In the genomic region with DNA sequence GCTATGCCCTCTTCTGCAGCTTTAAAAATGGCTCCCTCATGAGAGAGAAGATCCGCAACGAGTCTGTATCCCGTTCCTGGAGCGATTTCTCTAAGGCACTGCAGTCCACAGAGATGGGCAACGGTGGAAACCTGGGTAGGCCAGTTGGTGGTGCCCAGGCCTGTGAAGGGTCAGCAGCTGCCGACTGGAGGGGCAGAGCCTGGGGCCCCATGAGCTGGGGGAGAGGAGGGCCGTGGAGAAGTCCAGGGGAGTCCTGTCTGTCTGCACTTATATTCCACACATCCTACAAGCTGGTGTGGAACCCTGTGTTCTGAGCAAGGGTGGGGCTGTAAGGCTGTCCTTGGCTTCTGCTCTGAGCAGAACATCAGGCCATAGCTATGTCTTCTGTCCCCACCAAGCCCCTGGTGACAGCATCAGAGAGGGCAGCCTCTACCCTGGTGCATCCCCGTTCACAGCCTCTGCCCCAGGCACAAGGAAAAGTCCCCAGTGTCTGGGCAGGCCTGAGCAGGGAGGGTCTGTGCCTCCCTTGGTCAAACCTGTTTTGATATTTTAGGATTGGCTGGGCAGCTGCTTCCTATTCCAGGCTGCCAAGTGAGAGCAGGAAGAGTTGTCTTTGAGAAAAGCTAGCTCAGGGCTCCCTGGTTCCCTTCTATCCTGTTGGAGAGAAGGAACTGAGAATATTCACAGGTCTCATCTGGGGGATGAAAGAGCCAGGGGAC, we compare ENCODE assay signal across 37 cellular contexts.
"Had no signal": no experiment of that assay in that cellular context is flagged by ENCODE, and none has a peak within 500 bp of the region (broad histone marks: within the 10 kb centered on the region; RNA-seq: fewer than 3 reads in every experiment).

No MANE protein-coding gene starts in this region.

- FAIRE-seq: colon, endometrium, endothelial cell of umbilical vein had no signal

- H3K4me1 Mint-ChIP-seq: activated B cell treated with CpG ODN at 0.5 μM for 24 hours, brain had no signal

- H3K27ac ChIP-seq: adrenal gland, ascending aorta, breast epithelium, esophagus muscularis mucosa, gastroesophageal sphincter, heart right ventricle, WERI-Rb-1 had no signal

- H3K27me3 Mint-ChIP-seq: activated B cell treated with CpG ODN at 0.5 μM for 24 hours; activated CD8-positive, alpha-beta memory T cell treated with anti-CD3 and anti-CD28 coated beads, Interleukin-2, amount 10 ng/mL, durations not matched to agents 7 days and 5 days; activated naive CD4-positive, alpha-beta T cell treated with anti-CD3 and anti-CD28 coated beads, Interleukin-2, amount 50 U/mL, for 24 hours; activated naive CD8-positive, alpha-beta T cell treated with anti-CD3 and anti-CD28 coated beads for 36 hours; central memory CD8-positive, alpha-beta T cell; T-cell had no signal

- H3K4me3 ChIP-seq: adrenal gland, ascending aorta, breast epithelium, esophagus muscularis mucosa, gastroesophageal sphincter, heart right ventricle had no signal

- H3K27me3 ChIP-seq: adrenal gland, ascending aorta, breast epithelium, esophagus muscularis mucosa, gastroesophageal sphincter, heart right ventricle had no signal

- H3K36me3 ChIP-seq: breast epithelium had no signal

- H3K27ac Mint-ChIP-seq: activated B cell treated with CpG ODN at 0.5 μM for 24 hours; activated CD8-positive, alpha-beta memory T cell treated with anti-CD3 and anti-CD28 coated beads, Interleukin-2, amount 10 ng/mL, durations not matched to agents 7 days and 5 days; activated CD8-positive, alpha-beta T cell treated with anti-CD3 and anti-CD28 coated beads, Interleukin-2, amount 10 ng/mL, durations not matched to agents 7 days and 5 days; activated naive CD4-positive, alpha-beta T cell treated with anti-CD3 and anti-CD28 coated beads for 36 hours; activated naive CD4-positive, alpha-beta T cell treated with anti-CD3 and anti-CD28 coated beads, Interleukin-2, amount 50 U/mL, for 24 hours; activated naive CD8-positive, alpha-beta T cell treated with anti-CD3 and anti-CD28 coated beads for 36 hours; activated naive CD8-positive, alpha-beta T cell treated with anti-CD3 and anti-CD28 coated beads, Interleukin-2, amount 50 U/mL, for 24 hours; activated T-helper 1 cell treated with anti-CD3 and anti-CD28 coated beads, Interleukin-12 subunit alpha, Interleukin-12 subunit beta, Interleukin-2, Interleukin-4 antibody, amounts not matched to agents 30 ng/mL and 10 ng/mL and 1 ng/mL, durations not matched to agents 14 hours and 24 hours and 36 hours; activated T-helper 2 cell treated with anti-CD3 and anti-CD28 coated beads, Interferon-gamma antibody, Interleukin-2, Interleukin-4, amounts not matched to agents 10 μg/mL and 5 μg/mL and 100 μg/mL, durations not matched to agents 14 hours and 24 hours and 36 hours; brain; T-cell; T-helper 1 cell treated with Interleukin-12 subunit alpha and Interleukin-12 subunit beta and Interleukin-4 antibody, amounts not matched to agents 30 μg/mL and 1 μg/mL, for 36 hours; T-helper 2 cell treated with Interferon-gamma antibody and Interleukin-4, amounts not matched to agents 5 μg/mL and 100 μg/mL, for 36 hours had no signal

- H3K4me3 Mint-ChIP-seq: activated B cell treated with CpG ODN at 0.5 μM for 24 hours; activated CD8-positive, alpha-beta memory T cell treated with anti-CD3 and anti-CD28 coated beads, Interleukin-2, amount 10 ng/mL, durations not matched to agents 7 days and 5 days; activated CD8-positive, alpha-beta T cell treated with anti-CD3 and anti-CD28 coated beads, Interleukin-2, amount 10 ng/mL, durations not matched to agents 7 days and 5 days; activated naive CD4-positive, alpha-beta T cell treated with anti-CD3 and anti-CD28 coated beads for 36 hours; activated naive CD4-positive, alpha-beta T cell treated with anti-CD3 and anti-CD28 coated beads, Interleukin-2, amount 50 U/mL, for 24 hours; activated naive CD8-positive, alpha-beta T cell treated with anti-CD3 and anti-CD28 coated beads for 36 hours; activated naive CD8-positive, alpha-beta T cell treated with anti-CD3 and anti-CD28 coated beads, Interleukin-2, amount 50 U/mL, for 24 hours; activated T-helper 1 cell treated with anti-CD3 and anti-CD28 coated beads, Interleukin-12 subunit alpha, Interleukin-12 subunit beta, Interleukin-2, Interleukin-4 antibody, amounts not matched to agents 30 ng/mL and 10 ng/mL and 1 ng/mL, durations not matched to agents 14 hours and 24 hours and 36 hours; brain; central memory CD8-positive, alpha-beta T cell; T-helper 1 cell treated with Interleukin-12 subunit alpha and Interleukin-12 subunit beta and Interleukin-4 antibody, amounts not matched to agents 30 μg/mL and 1 μg/mL, for 36 hours; T-helper 2 cell treated with Interferon-gamma antibody and Interleukin-4, amounts not matched to agents 5 μg/mL and 100 μg/mL, for 36 hours had no signal

- ATAC-seq: activated CD4-positive, CD25-positive, alpha-beta regulatory T cell treated with anti-CD3 and anti-CD28 coated beads, Interleukin-2, amount 50 U/mL, for 24 hours; activated CD8-positive, alpha-beta memory T cell treated with anti-CD3 and anti-CD28 coated beads, Interleukin-2, amount 10 ng/mL, durations not matched to agents 7 days and 5 days; activated CD8-positive, alpha-beta T cell treated with anti-CD3 and anti-CD28 coated beads, Interleukin-2, amount 10 ng/mL, durations not matched to agents 7 days and 5 days; activated naive CD8-positive, alpha-beta T cell treated with anti-CD3 and anti-CD28 coated beads, Interleukin-2, amount 50 U/mL, for 24 hours; gastroesophageal sphincter; heart right ventricle; T-cell had no signal

- H3K36me3 Mint-ChIP-seq: T-cell had no signal

- DNase-seq: activated B cell treated with CpG ODN at 0.5 μM for 24 hours; activated CD4-positive, alpha-beta T cell treated with anti-CD3 and anti-CD28 coated beads for 48 hours; activated CD4-positive, alpha-beta T cell treated with anti-CD3 and anti-CD28 coated beads, Interleukin-2, amount 50 U/mL, for 1 hour; activated CD4-positive, alpha-beta T cell treated with anti-CD3 and anti-CD28 coated beads, Interleukin-2, amount 50 U/mL, for 48 hours; activated CD8-positive, alpha-beta memory T cell treated with anti-CD3 and anti-CD28 coated beads, Interleukin-2, amount 10 ng/mL, durations not matched to agents 7 days and 5 days; activated CD8-positive, alpha-beta memory T cell treated with anti-CD3 and anti-CD28 coated beads, Interleukin-2, amount 50 U/mL, for 4 hours; activated CD8-positive, alpha-beta T cell treated with anti-CD3 and anti-CD28 coated beads, Interleukin-2, amount 10 ng/mL, durations not matched to agents 7 days and 5 days; activated effector memory CD4-positive, alpha-beta T cell treated with anti-CD3 and anti-CD28 coated beads, Interleukin-2, amount 50 U/mL, for 16 hours; activated naive CD4-positive, alpha-beta T cell treated with anti-CD3 and anti-CD28 coated beads for 36 hours; activated naive CD8-positive, alpha-beta T cell treated with anti-CD3 and anti-CD28 coated beads for 36 hours; activated naive CD8-positive, alpha-beta T cell treated with anti-CD3 and anti-CD28 coated beads, Interleukin-2, amount 50 U/mL, for 24 hours; activated T-cell treated with anti-CD3 and anti-CD28 coated beads, Interleukin-2, amount 50 U/mL, for 1 hour; activated T-cell treated with anti-CD3 and anti-CD28 coated beads, Interleukin-2, amount 50 U/mL, for 48 hours; amygdala; effector CD8-positive, alpha-beta T cell; foreskin melanocyte; heart right ventricle; SW 1271; T-cell; T1000; WERI-Rb-1 had no signal

- H3K9me3 ChIP-seq: adrenal gland, ascending aorta, breast epithelium, esophagus muscularis mucosa, gastroesophageal sphincter had no signal

- H3K4me1 ChIP-seq: adrenal gland, ascending aorta, breast epithelium, esophagus muscularis mucosa, gastroesophageal sphincter, heart right ventricle had no signal
